Comparison of ENCODE assay signal across 9 cellular contexts in genomic region chr3:51670711-51671089, GRCh38. TPM values are rescaled to one million over a fixed set of nuclear protein-coding genes. Genes with fewer than 3 reads are reported as not detected.
DNase-seq lines count a peak whose midpoint lies in the region; ATAC-seq and TF ChIP-seq lines count a peak whose summit lies in the region.
"Had no signal": no experiment of that assay in that cellular context is flagged by ENCODE, and none has a peak within 500 bp of the region (broad histone marks: within the 10 kb centered on the region; RNA-seq: fewer than 3 reads in every experiment).

No MANE protein-coding gene starts in this region.

- peaks cover 38% of the 10 kb centered on the region for H3K79me2 ChIP-seq in DND-41 (ENCODE audit: insufficient read depth, low read length)
- peaks cover 7% of the 10 kb centered on the region; the same call in 1 of the 2 replicates for H3K79me2 ChIP-seq in HCT116 (ENCODE audit: insufficient read depth, low read length)

- CTCF ChIA-PET in HCT116 (lab: Charles Lee), result interaction anchor here (1.0 to 5.3 kb wide), 5 partner anchors 11 to 1054 kb away, joined by 3 to 80 read pairs (median 26); partner anchors contain the start of gene DCAF1

- H4K20me1 ChIP-seq in DND-41 (ENCODE audit: insufficient read depth, low read length) (peaks cover 20% of the 10 kb centered on the region; the same call in 1 of the 2 replicates), HCT116 (ENCODE audit: insufficient read depth) (no peaks in the 10 kb centered on the region)

- H3K36me3 ChIP-seq in DND-41 (ENCODE audit: insufficient read depth, low read length) (peaks cover 17% of the 10 kb centered on the region), HCT116 (ENCODE audit: control insufficient read depth in 1 of 2, insufficient read depth in 2 of 2, low read length in 2 of 2) (no peaks in the 10 kb centered on the region; a peak in 1 of 4 replicates), iPS-18a (ENCODE audit: control insufficient read depth, low read depth, low read length) (no peaks in the 10 kb centered on the region), thoracic aorta (no peaks in the 10 kb centered on the region)

- H3K9ac ChIP-seq in DND-41 (ENCODE audit: low read depth, low read length) (peak overlapping the region; percentile 97), HCT116 (ENCODE audit: low read length) (peak overlapping the region; percentile 93), iPS-18a (ENCODE audit: low read length) (peak overlapping the region; percentile 64)

- intact Hi-C loops in HCT116 (cut with micrococcal nuclease), result loop anchor here (5.0 kb wide), 1 partner anchor 278 kb away; the partner anchor contains the start of gene RBM15B

- no peaks in the 10 kb centered on the region for H3K27me3 ChIP-seq in DND-41 (ENCODE audit: insufficient read depth, low read length, poor library complexity)
- H3K27me3 ChIP-seq in HCT116 (ENCODE audit: insufficient read depth, low read length), result no peaks in the 10 kb centered on the region
- peaks cover 16% of the 10 kb centered on the region for H3K27me3 ChIP-seq in iPS-18a (ENCODE audit: control insufficient read depth, insufficient read depth, low read length)
- no peaks in the 10 kb centered on the region for H3K27me3 ChIP-seq in thoracic aorta (replicated peaks; ENCODE audit: insufficient read depth)

- H3K4me3 ChIP-seq in DND-41 (ENCODE audit: low read depth in 1 of 2, low read length in 2 of 2) (peak overlapping the region; percentile 54 to 84; a peak in 3 of 4 replicates), HCT116 (replicated peaks in 1 of 2; ENCODE audit: low read depth in 1 of 2, low read length in 2 of 2) (peak overlapping the region; percentile 85 to 92), iPS-18a (ENCODE audit: low read length) (peak overlapping the region; percentile 68), thoracic aorta (peak overlapping the region; percentile 91)

- BruUV-seq in HCT116 (replicated peaks; lab: Mats Ljungman, UMichigan), result no TSS peak

- RAD21 ChIA-PET in HCT116 (lab: Charles Lee; ENCODE audit: low non-redundant PET in 1 of 2, low total read pairs in 2 of 2, uncharacterized antibody in 2 of 2, unreplicated experiment in 2 of 2), result interaction anchor here (2.3 to 2.9 kb wide), 2 partner anchors 168 kb away, joined by 12 to 17 read pairs; no protein-coding TSS in a partner anchor

- H3K4me2 ChIP-seq in DND-41 (ENCODE audit: insufficient read depth, low read length), result peak overlapping the region; percentile 93
- peak overlapping the region; percentile 95 for H3K4me2 ChIP-seq in HCT116 (ENCODE audit: low read length)

- POLR2A ChIA-PET in HCT116 (lab: Charles Lee), result no interaction called here

- H3K9me3 ChIP-seq in DND-41 (ENCODE audit: insufficient read depth, low read length, severe bottlenecking), result no peaks in the 10 kb centered on the region
- no peaks in the 10 kb centered on the region for H3K9me3 ChIP-seq in HCT116 (ENCODE audit: control insufficient read depth in 1 of 2, insufficient read depth in 1 of 2, low read depth in 1 of 2, low read length in 2 of 2)
- no peaks in the 10 kb centered on the region for H3K9me3 ChIP-seq in iPS-18a (ENCODE audit: control insufficient read depth, low read depth, low read length)
- H3K9me3 ChIP-seq in thoracic aorta, result no peaks in the 10 kb centered on the region

- no peak for TF ChIP-seq POLR2A in HCT116 (IDR thresholded peaks at IDR 0.05; ENCODE audit: borderline replicate concordance, extremely low read depth, insufficient read depth, insufficient read length)

- DNase-seq in DND-41, result no peak
- no peak for DNase-seq in HCT116 (ENCODE audit: low read depth, low spot score)
- no peak for DNase-seq in thoracic aorta (ENCODE audit: low spot score)
- DNase-seq in activated gamma-delta T cell (lab: John Stamatoyannopoulos, UW), result no peak
- no peak for DNase-seq in HCEC 1CT

- H3K4me1 ChIP-seq in DND-41 (ENCODE audit: insufficient read depth, low read length) (peaks cover 48% of the 10 kb centered on the region), HCT116 (ENCODE audit: control insufficient read depth in 1 of 2, insufficient read depth in 2 of 2, low read length in 2 of 2) (peaks cover 17 to 51% of the 10 kb centered on the region in 2 experiments), iPS-18a (ENCODE audit: control insufficient read depth, low read depth, low read length) (peaks cover 15% of the 10 kb centered on the region), thoracic aorta (ENCODE audit: control insufficient read depth in 1 of 2, low read depth in 2 of 2) (peaks cover 7 to 30% of the 10 kb centered on the region in 2 donors)

- H2AFZ ChIP-seq in DND-41 (ENCODE audit: low read depth, low read length) (peak overlapping the region; percentile 91), HCT116 (ENCODE audit: low read depth, low read length, poor library complexity, severe bottlenecking) (no peak overlapping the region)

- H3K27ac ChIP-seq in DND-41 (ENCODE audit: low read length), result peak overlapping the region; percentile 26; the same call in 1 of the 2 replicates
- H3K27ac ChIP-seq in HCT116 (ENCODE audit: low read depth, low read length), result peak overlapping the region; percentile 99
- peak overlapping the region; percentile 95 for H3K27ac ChIP-seq in VCaP
- no peak overlapping the region for H3K27ac ChIP-seq in iPS-18a (ENCODE audit: low read length)
- H3K27ac ChIP-seq in thoracic aorta, result peak overlapping the region; percentile 82 to 86

- TF ChIP-seq CTCF in DND-41 (IDR thresholded peaks at IDR 0.05; ENCODE audit: borderline replicate concordance, extremely low read depth, low read length, poor library complexity, severe bottlenecking) (no peak), HCT116 (IDR thresholded peaks at IDR 0.05 in 2 of 3, conservative IDR thresholded peaks at IDR 0.05 in 1 of 3; ENCODE audit: borderline replicate concordance in 1 of 3, insufficient read depth in 1 of 3, low read depth in 2 of 3, low read length in 2 of 3) (no peak), VCaP (conservative IDR thresholded peaks at IDR 0.05) (no peak), thoracic aorta (IDR thresholded peaks at IDR 0.05) (no peak)

- ATAC-seq in DND-41 (ENCODE audit: insufficient read depth, low read depth) (no peak), HCT116 (no peak), thoracic aorta (ENCODE audit: insufficient number of reproducible peaks, low FRiP score, low read depth) (no peak), HG03442 (IDR thresholded peaks at IDR 0.05; ENCODE audit: unreplicated experiment) (no peak)

- no peaks in the 10 kb centered on the region for H3K9me2 ChIP-seq in HCT116 (ENCODE audit: insufficient read depth)

- TF ChIP-seq RAD21 in HCT116 (IDR thresholded peaks at IDR 0.05; ENCODE audit: low read depth), result no peak

TF ChIP-seq in HCT116, 20 proteins besides CTCF, POLR2A, EP300 and RAD21:
- TF ChIP-seq ELF1 (IDR thresholded peaks at IDR 0.05; ENCODE audit: borderline replicate concordance, low read depth), result no peak

RNA-seq across cellular contexts. Expression of gene TEX264, which starts 0.4 kb away (rescaled TPM):
- total RNA-seq in HCT116 (2021; ENCODE audit: unreplicated experiment), result 36.0 TPM
- 50.5 and 52.8 TPM in 2 replicates for polyA plus RNA-seq in HCT116 (2012)
- 10 to 100 TPM; 27.3 to 50.9 TPM for total RNA-seq in thoracic aorta

RNA-seq across cellular contexts. Expression of gene GRM2, which starts 36.2 kb away (rescaled TPM):
- total RNA-seq in HCT116 (2021; ENCODE audit: unreplicated experiment), result 0.32 TPM
- polyA plus RNA-seq in HCT116 (2012), result 0.04 and 0.10 TPM in 2 replicates
- under 1 TPM; 0.49 to 0.54 TPM for total RNA-seq in thoracic aorta
- total RNA-seq: SK-MEL-5 had no signal
